Comparison of ENCODE assay signal across 15 cellular contexts in genomic region chr7:100972002-100972347, GRCh38. TPM values are rescaled to one million over a fixed set of nuclear protein-coding genes. Genes with fewer than 3 reads are reported as not detected.
DNase-seq lines count a peak whose midpoint lies in the region; ATAC-seq lines count a peak whose summit lies in the region.
"Had no signal": no experiment of that assay in that cellular context is flagged by ENCODE, and none has a peak within 500 bp of the region (broad histone marks: within the 10 kb centered on the region; RNA-seq: fewer than 3 reads in every experiment).

No MANE protein-coding gene starts in this region.

- peaks cover 14% of the 10 kb centered on the region for H3K4me1 ChIP-seq in iPS-15b (ENCODE audit: control insufficient read depth, insufficient read depth, low read length)

- peak; percentile 5 for DNase-seq in activated naive CD4-positive, alpha-beta T cell treated with anti-CD3 and anti-CD28 coated beads, Interleukin-2, amount 10 ng/mL, durations not matched to agents 7 days and 5 days
- no peak for DNase-seq in activated naive CD4-positive, alpha-beta T cell treated with anti-CD3 and anti-CD28 coated beads, Interleukin-2, amount 50 U/mL, for 16 hours
- DNase-seq in stimulated activated CD4-positive, alpha-beta T cell treated with anti-CD3 and anti-CD28 coated beads, Interleukin-4, amount 100 ng/mL, for 1 hour, result no peak
- DNase-seq in NOMO-1 treated with DMSO at 0.1 percent for 48 hours (lab: John Stamatoyannopoulos, UW; ENCODE audit: unreplicated experiment), result no peak
- DNase-seq in mucosa of gallbladder (ENCODE audit: low spot score), result no peak
- DNase-seq: AML-193; Caco-2; CD4-positive, alpha-beta T cell; GM23248; HCEC 1CT; HFFc6 had no signal

- ATAC-seq in stimulated activated memory B cell treated with anti-CD40 and anti-IgM and Interleukin-4, amounts not matched to agents 10 μg/mL and 1 μg/mL and 100 μg/mL, for 72 hours, result peak; percentile 27
- ATAC-seq: A549 had no signal

- no peaks in the 10 kb centered on the region for H3K36me3 Mint-ChIP-seq in activated naive CD4-positive, alpha-beta T cell treated with anti-CD3 and anti-CD28 coated beads, Interleukin-2, amount 10 ng/mL, durations not matched to agents 7 days and 5 days
- peaks cover 5% of the 10 kb centered on the region for H3K36me3 Mint-ChIP-seq in stimulated activated memory B cell treated with anti-CD40 and anti-IgM and Interleukin-4, amounts not matched to agents 10 μg/mL and 1 μg/mL and 100 μg/mL, for 72 hours

- H3K36me3 ChIP-seq in iPS-15b (ENCODE audit: control insufficient read depth, insufficient read depth, low read length), result no peaks in the 10 kb centered on the region

- peaks cover 5% of the 10 kb centered on the region for H3K4me1 Mint-ChIP-seq in activated naive CD4-positive, alpha-beta T cell treated with anti-CD3 and anti-CD28 coated beads, Interleukin-2, amount 10 ng/mL, durations not matched to agents 7 days and 5 days
- H3K4me1 Mint-ChIP-seq in stimulated activated memory B cell treated with anti-CD40 and anti-IgM and Interleukin-4, amounts not matched to agents 10 μg/mL and 1 μg/mL and 100 μg/mL, for 72 hours, result peaks cover 9% of the 10 kb centered on the region

- no peaks in the 10 kb centered on the region for H3K9me3 ChIP-seq in iPS-15b (ENCODE audit: control insufficient read depth, insufficient read depth, low read length)
- H3K9me3 ChIP-seq: A549 had no signal

- CTCF ChIA-PET in activated naive CD4-positive, alpha-beta T cell treated with anti-CD3 and anti-CD28 coated beads, Interleukin-2, amount 10 ng/mL, durations not matched to agents 7 days and 5 days (lab: Charles Lee), result no interaction called here

- H3K9me3 Mint-ChIP-seq in activated naive CD4-positive, alpha-beta T cell treated with anti-CD3 and anti-CD28 coated beads, Interleukin-2, amount 10 ng/mL, durations not matched to agents 7 days and 5 days, result no peaks in the 10 kb centered on the region
- peaks cover 5% of the 10 kb centered on the region for H3K9me3 Mint-ChIP-seq in stimulated activated memory B cell treated with anti-CD40 and anti-IgM and Interleukin-4, amounts not matched to agents 10 μg/mL and 1 μg/mL and 100 μg/mL, for 72 hours

- H3K4me3 ChIP-seq in iPS-15b (ENCODE audit: low read depth, low read length), result no peak overlapping the region
- H3K4me3 ChIP-seq: A549, GM23248 had no signal

- H3K27ac Mint-ChIP-seq in activated naive CD4-positive, alpha-beta T cell treated with anti-CD3 and anti-CD28 coated beads, Interleukin-2, amount 10 ng/mL, durations not matched to agents 7 days and 5 days, result no peak overlapping the region
- no peak overlapping the region for H3K27ac Mint-ChIP-seq in stimulated activated memory B cell treated with anti-CD40 and anti-IgM and Interleukin-4, amounts not matched to agents 10 μg/mL and 1 μg/mL and 100 μg/mL, for 72 hours
- H3K27ac Mint-ChIP-seq: CD4-positive, alpha-beta T cell; HFFc6 had no signal

- H3K27me3 Mint-ChIP-seq in activated naive CD4-positive, alpha-beta T cell treated with anti-CD3 and anti-CD28 coated beads, Interleukin-2, amount 10 ng/mL, durations not matched to agents 7 days and 5 days, result peaks cover 66% of the 10 kb centered on the region
- peaks cover 71% of the 10 kb centered on the region for H3K27me3 Mint-ChIP-seq in stimulated activated memory B cell treated with anti-CD40 and anti-IgM and Interleukin-4, amounts not matched to agents 10 μg/mL and 1 μg/mL and 100 μg/mL, for 72 hours

- peaks cover 8% of the 10 kb centered on the region for H3K27me3 ChIP-seq in iPS-15b (ENCODE audit: control insufficient read depth, insufficient read depth, low read length)

- H3K9ac ChIP-seq in iPS-15b (ENCODE audit: low read depth, low read length), result peak overlapping the region; percentile 37
- H3K9ac ChIP-seq: GM23248 had no signal

- no peak overlapping the region for H3K4me3 Mint-ChIP-seq in activated naive CD4-positive, alpha-beta T cell treated with anti-CD3 and anti-CD28 coated beads, Interleukin-2, amount 10 ng/mL, durations not matched to agents 7 days and 5 days
- H3K4me3 Mint-ChIP-seq in stimulated activated memory B cell treated with anti-CD40 and anti-IgM and Interleukin-4, amounts not matched to agents 10 μg/mL and 1 μg/mL and 100 μg/mL, for 72 hours, result no peak overlapping the region
- H3K4me3 Mint-ChIP-seq: CD4-positive, alpha-beta T cell; HFFc6 had no signal

RNA-seq across cellular contexts. Expression of gene MUC12, which starts 2.6 kb away (rescaled TPM):
- total RNA-seq in mucosa of gallbladder, result 0.72 TPM

RNA-seq across cellular contexts. Expression of gene MUC3A, which starts 22.6 kb away (rescaled TPM):
- 230 TPM for total RNA-seq in mucosa of gallbladder
- total RNA-seq: CD4-positive, alpha-beta T cell; GM23248; H4; HFFc6 had no signal

RNA-seq across cellular contexts. Expression of gene MUC17, which starts 47.9 kb away (rescaled TPM):
- under 0.01 TPM for total RNA-seq in mucosa of gallbladder
- total RNA-seq: CD4-positive, alpha-beta T cell; GM23248; H4; HFFc6 had no signal
